8 cellular contexts compared by ENCODE assay signal in genomic region chr5:134525687-134526482, GRCh38. TPM values are rescaled to one million over a fixed set of nuclear protein-coding genes. Genes with fewer than 3 reads are reported as not detected.
DNase-seq lines count a peak whose midpoint lies in the region; ATAC-seq and TF ChIP-seq lines count a peak whose summit lies in the region.

No MANE protein-coding gene starts in this region.

- peak; percentile 8 for ATAC-seq in GM19025 (IDR thresholded peaks at IDR 0.05; ENCODE audit: low read depth, unreplicated experiment)
- ATAC-seq in activated naive CD4-positive, alpha-beta T cell treated with anti-CD3 and anti-CD28 coated beads, Interleukin-2, amount 50 U/mL, for 72 hours = peak; percentile 3 to 6

- H3K9me3 ChIP-seq in A673 (ENCODE audit: low read depth, low read length, poor library complexity, severe bottlenecking) (no peaks in the 10 kb centered on the region), SJCRH30 (replicated peaks) (no peaks in the 10 kb centered on the region), neuronal stem cell (replicated peaks in 1 of 2; ENCODE audit: control insufficient read depth in 2 of 2, insufficient read depth in 1 of 2, low read depth in 1 of 2, low read length in 2 of 2) (no peaks in the 10 kb centered on the region), thyroid gland (no peaks in the 10 kb centered on the region)

- peak overlapping the region; percentile 68 for H3K27ac ChIP-seq in A673 (ENCODE audit: low read depth, low read length, poor library complexity, severe bottlenecking)
- H3K27ac ChIP-seq in SJCRH30 = no peak overlapping the region
- no peak overlapping the region for H3K27ac ChIP-seq in neuronal stem cell (replicated peaks; ENCODE audit: low read length)
- peak overlapping the region; percentile 97 to 100 (median 98) for H3K27ac ChIP-seq in thyroid gland

- peak; percentile 21 to 80 for TF ChIP-seq POLR2A in thyroid gland (IDR thresholded peaks at IDR 0.05)

- BruUV-seq in A673 (replicated peaks; lab: Mats Ljungman, UMichigan) = no TSS peak

- H2BK12ac ChIP-seq in neuronal stem cell (ENCODE audit: low read length) = no peak overlapping the region

- H3K4me2 ChIP-seq in neuronal stem cell (ENCODE audit: insufficient read depth, low read length, poor library complexity, severe bottlenecking) = peak overlapping the region; percentile 94

- no peak overlapping the region for H3K4ac ChIP-seq in neuronal stem cell (ENCODE audit: low read length)

- peak overlapping the region; percentile 81 to 97 for H3K27ac Mint-ChIP-seq in activated naive CD4-positive, alpha-beta T cell treated with anti-CD3 and anti-CD28 coated beads, Interleukin-2, amount 50 U/mL, for 72 hours

- no peak overlapping the region for H4K91ac ChIP-seq in neuronal stem cell (ENCODE audit: low read depth, low read length, poor library complexity)

- CTCF ChIA-PET in A673 (lab: Charles Lee) = interaction anchor here (0.6 to 0.7 kb wide), 2 partner anchors 34 to 45 kb away, joined by 3 to 6 read pairs; no protein-coding TSS in a partner anchor

- peak; percentile 87 for DNase-seq in A673 (ENCODE audit: low spot score)
- peak; percentile 68 for DNase-seq in Jurkat, Clone E6-1 (ENCODE audit: low read depth, low spot score)
- peak; percentile 62 to 63 for DNase-seq in SJCRH30
- peak in 1 of 2 donors; percentile 56 for DNase-seq in activated naive CD4-positive, alpha-beta T cell treated with anti-CD3 and anti-CD28 coated beads, Interleukin-2, amount 50 U/mL, for 72 hours (ENCODE audit: low spot score in 2 of 2)
- DNase-seq in germinal center (ENCODE audit: low spot score) = peak; percentile 72
- peak; percentile 65 for DNase-seq in neuronal stem cell (ENCODE audit: low spot score)
- peak; percentile 85 to 87 for DNase-seq in thyroid gland

- H3K4me1 ChIP-seq in A673 (ENCODE audit: insufficient read depth, low read length, poor library complexity, severe bottlenecking) (peaks cover 13% of the 10 kb centered on the region), SJCRH30 (peaks cover 3% of the 10 kb centered on the region; the same call in 1 of the 2 replicates), neuronal stem cell (ENCODE audit: control insufficient read depth in 2 of 2, insufficient read depth in 1 of 2, low read depth in 1 of 2, low read length in 2 of 2) (peaks cover 8 to 22% of the 10 kb centered on the region in 2 donors), thyroid gland (peaks cover 32 to 33% of the 10 kb centered on the region in 2 donors)

- no peaks in the 10 kb centered on the region for H3K79me1 ChIP-seq in neuronal stem cell (ENCODE audit: low read depth, low read length)

- peak overlapping the region; percentile 98 for H2AFZ ChIP-seq in neuronal stem cell (ENCODE audit: low read length)

- peak overlapping the region; percentile 55 for H2BK15ac ChIP-seq in neuronal stem cell (ENCODE audit: low read length)

- H3K36me3 ChIP-seq in A673 (ENCODE audit: insufficient read depth, low read length, poor library complexity, severe bottlenecking) (no peaks in the 10 kb centered on the region), SJCRH30 (no peaks in the 10 kb centered on the region), neuronal stem cell (replicated peaks in 1 of 2; ENCODE audit: control insufficient read depth in 2 of 2, insufficient read depth in 2 of 2, low read length in 2 of 2) (no peaks in the 10 kb centered on the region), thyroid gland (no peaks in the 10 kb centered on the region)

- H3K9ac ChIP-seq in neuronal stem cell (ENCODE audit: low read depth, low read length, poor library complexity) = peak overlapping the region; percentile 83

- peak overlapping the region; percentile 76 for H2AK5ac ChIP-seq in neuronal stem cell (ENCODE audit: low read depth, low read length)

- H3K14ac ChIP-seq in neuronal stem cell (ENCODE audit: low read length) = no peak overlapping the region

- no CpG with 5 or more reads among the region's 84 CpGs for WGBS in neuronal stem cell (ENCODE audit: extremely low coverage in 2 of 2, insufficient read length in 2 of 2, insufficient replicate concordance in 1 of 2), 2 donors
- 0 to 1% methylated on average over 9 to 36 of the region's 84 CpGs for WGBS in thyroid gland, 2 donors

- no peaks in the 10 kb centered on the region for H3K27me3 ChIP-seq in A673 (replicated peaks; ENCODE audit: insufficient read depth, low read depth, low read length, poor library complexity)
- peaks cover 22% of the 10 kb centered on the region; the same call in 1 of the 2 replicates for H3K27me3 ChIP-seq in SJCRH30
- peaks cover 11 to 65% (median 31%) of the 10 kb centered on the region in 3 experiments for H3K27me3 ChIP-seq in neuronal stem cell (ENCODE audit: control insufficient read depth in 3 of 3, insufficient read depth in 3 of 3, low read depth in 1 of 3, low read length in 3 of 3)
- H3K27me3 ChIP-seq in thyroid gland = no peaks in the 10 kb centered on the region

- no peaks in the 10 kb centered on the region for H3K36me3 Mint-ChIP-seq in activated naive CD4-positive, alpha-beta T cell treated with anti-CD3 and anti-CD28 coated beads, Interleukin-2, amount 50 U/mL, for 72 hours

- peak overlapping the region; percentile 95 for H3K18ac ChIP-seq in neuronal stem cell (ENCODE audit: low read length)

- H2BK5ac ChIP-seq in neuronal stem cell (ENCODE audit: low read length) = peak overlapping the region; percentile 71

- no peak for TF ChIP-seq CTCF in A673 (conservative IDR thresholded peaks at IDR 0.05; ENCODE audit: low read depth, low read length)
- TF ChIP-seq CTCF in thyroid gland (IDR thresholded peaks at IDR 0.05) = peak in 1 of 6 experiments; percentile 7

- peak overlapping the region; percentile 84 for H3K4me3 ChIP-seq in A673 (ENCODE audit: low read depth, low read length, poor library complexity, severe bottlenecking)
- H3K4me3 ChIP-seq in Jurkat, Clone E6-1 (ENCODE audit: low read length) = peak overlapping the region; percentile 63
- H3K4me3 ChIP-seq in SJCRH30 = peak overlapping the region; percentile 58
- H3K4me3 ChIP-seq in neuronal stem cell (ENCODE audit: low read length in 2 of 2) = peak overlapping the region; percentile 79 to 85
- peak overlapping the region; percentile 45 to 87 (median 46) for H3K4me3 ChIP-seq in thyroid gland (replicated peaks in 1 of 3)

- H3K23ac ChIP-seq in neuronal stem cell (ENCODE audit: low read depth, low read length, poor library complexity) = peak overlapping the region; percentile 21

- intact Hi-C loops in A673 (cut with micrococcal nuclease; ENCODE audit: unreplicated experiment) (loop anchor here (5.0 kb wide), 2 partner anchors 59 to 211 kb away; partner anchors contain the start of gene CAMLG), thyroid gland (cut with DNase I) (loop anchor here (2.0 to 10.0 kb wide), 4 partner anchors 51 to 157 kb away; partner anchors contain the start of gene CDKN2AIPNL)

- no peak overlapping the region for H2BK120ac ChIP-seq in neuronal stem cell (ENCODE audit: low read depth, low read length)

- H4K8ac ChIP-seq in neuronal stem cell (ENCODE audit: low read depth, low read length) = no peak overlapping the region

- no peaks in the 10 kb centered on the region for H3K9me3 Mint-ChIP-seq in activated naive CD4-positive, alpha-beta T cell treated with anti-CD3 and anti-CD28 coated beads, Interleukin-2, amount 50 U/mL, for 72 hours

- POLR2A ChIA-PET in A673 (lab: Charles Lee; ENCODE audit: low non-redundant PET) = interaction anchor here (0.6 kb wide), 1 partner anchor 59 kb away, joined by 8 read pairs; no protein-coding TSS in a partner anchor

RNA-seq across cellular contexts. Expression of gene JADE2, which starts 0.4 kb away (rescaled TPM):
- 15.8 and 18.4 TPM in 2 replicates for total RNA-seq in A673 (2021)
- polyA plus RNA-seq in Jurkat, Clone E6-1 (2012; ENCODE audit: insufficient read depth, insufficient read length) = 21.2 TPM
- total RNA-seq in SJCRH30 (2014; rRNA removed; shearing (Covaris generic)) = 0.71 and 1.6 TPM in 2 replicates
- total RNA-seq in activated naive CD4-positive, alpha-beta T cell treated with anti-CD3 and anti-CD28 coated beads, Interleukin-2, amount 50 U/mL, for 72 hours = 10 to 100 TPM; 73.4 to 80.8 TPM
- polyA plus RNA-seq in neuronal stem cell (2013, experiment 1 of 2) = 1.5 TPM
- polyA plus RNA-seq in neuronal stem cell (2013, experiment 2 of 2) = 1.3 TPM
- total RNA-seq in thyroid gland = 100 to 1,000 TPM in 1 of 4 donors, 10 to 100 TPM in 3; 51.7 to 116 (median 76.6) TPM

Comparison
In these comparisons a context has a peak if more than half of its experiments do, and no peak if none do; other contexts are left out.
1. H3K27ac ChIP-seq: peak in A673 (single experiment) and thyroid gland (3 of 3); none in SJCRH30 (single experiment) and neuronal stem cell (single experiment).
2. Peak in every context shown above with its lines, with median percentiles within 50 percentile points of each other: H3K4me3 ChIP-seq.